7 cellular contexts compared by ENCODE assay signal in genomic region chr20:10433014-10433622, GRCh38.
A peak's percentile ranks its signal among the peaks of the same experiment; 100 is the strongest.
DNase-seq lines count a peak whose midpoint lies in the region; ATAC-seq and TF ChIP-seq lines count a peak whose summit lies in the region.

No MANE protein-coding gene starts in this region.

- peak overlapping the region; percentile 99 for H3K4me2 ChIP-seq in SU-DHL-6 (ENCODE audit: low read depth, low read length, poor library complexity, severe bottlenecking)

- peaks cover 72% of the 10 kb centered on the region for H3K79me2 ChIP-seq in SU-DHL-6 (ENCODE audit: insufficient read depth, low read length)

- TF ChIP-seq CTCF in SU-DHL-6 (IDR thresholded peaks at IDR 0.05; ENCODE audit: insufficient read depth, low read length, poor library complexity, severe bottlenecking) (no peak), foreskin fibroblast (IDR thresholded peaks at IDR 0.05; ENCODE audit: low read depth, low read length) (no peak), retinal pigment epithelial cell (conservative IDR thresholded peaks at IDR 0.05; ENCODE audit: low read depth, low read length) (no peak)

- no peaks in the 10 kb centered on the region for H3K27me3 ChIP-seq in HAP-1 (ENCODE audit: low read depth)
- no peaks in the 10 kb centered on the region for H3K27me3 ChIP-seq in SU-DHL-6 (ENCODE audit: low read length)

- in situ Hi-C loops in HAP-1 (cut with MboI; ENCODE audit: low sequenced_read_pairs) = no loop called here

- peaks cover 37% of the 10 kb centered on the region for H3K4me1 ChIP-seq in HAP-1

- DNase-seq in HAP-1 (ENCODE audit: low spot score in 2 of 2) = no peak
- no peak for DNase-seq in foreskin fibroblast
- DNase-seq in retinal pigment epithelial cell (ENCODE audit: low read depth) = no peak
- DNase-seq in GM03348 (ENCODE audit: low spot score) = no peak

- H3K4me3 ChIP-seq in HAP-1 (peak overlapping the region; percentile 63), SU-DHL-6 (ENCODE audit: insufficient read depth, low read length, poor library complexity, severe bottlenecking) (peak overlapping the region; percentile 99), foreskin fibroblast (ENCODE audit: low read depth in 1 of 2, low read length in 2 of 2) (peak overlapping the region; percentile 67 to 91), retinal pigment epithelial cell (ENCODE audit: low read length) (peak overlapping the region; percentile 93)

- no peaks in the 10 kb centered on the region for H3K9me2 ChIP-seq in SU-DHL-6 (replicated peaks; ENCODE audit: insufficient read depth, low read length)

- H3K36me3 ChIP-seq in HAP-1 (replicated peaks) (no peaks in the 10 kb centered on the region), SU-DHL-6 (ENCODE audit: low read length) (no peaks in the 10 kb centered on the region)

- H4K20me1 ChIP-seq in SU-DHL-6 (ENCODE audit: low read depth, low read length) = no peaks in the 10 kb centered on the region

- no peaks in the 10 kb centered on the region for H3K9me3 ChIP-seq in HAP-1
- no peaks in the 10 kb centered on the region for H3K9me3 ChIP-seq in SU-DHL-6 (ENCODE audit: insufficient read depth, low read length)

- H2AFZ ChIP-seq in SU-DHL-6 (ENCODE audit: low read depth, low read length, severe bottlenecking) = peak overlapping the region; percentile 82

- H3F3A ChIP-seq in SU-DHL-6 (ENCODE audit: insufficient read depth) = peaks cover 16% of the 10 kb centered on the region

- peak overlapping the region; percentile 95 for H3K9ac ChIP-seq in SU-DHL-6 (ENCODE audit: low read length)

- ATAC-seq in GM19328 (IDR thresholded peaks at IDR 0.05; ENCODE audit: unreplicated experiment) = no peak
- ATAC-seq in activated CD4-positive, CD25-positive, alpha-beta regulatory T cell treated with anti-CD3 and anti-CD28 coated beads, Interleukin-2, amount 50 U/mL, for 24 hours = no peak

- peak overlapping the region; percentile 96 for H3K27ac ChIP-seq in SU-DHL-6 (ENCODE audit: low read depth, low read length)
